1 cellular context compared by ENCODE assay signal in the genomic region with DNA sequence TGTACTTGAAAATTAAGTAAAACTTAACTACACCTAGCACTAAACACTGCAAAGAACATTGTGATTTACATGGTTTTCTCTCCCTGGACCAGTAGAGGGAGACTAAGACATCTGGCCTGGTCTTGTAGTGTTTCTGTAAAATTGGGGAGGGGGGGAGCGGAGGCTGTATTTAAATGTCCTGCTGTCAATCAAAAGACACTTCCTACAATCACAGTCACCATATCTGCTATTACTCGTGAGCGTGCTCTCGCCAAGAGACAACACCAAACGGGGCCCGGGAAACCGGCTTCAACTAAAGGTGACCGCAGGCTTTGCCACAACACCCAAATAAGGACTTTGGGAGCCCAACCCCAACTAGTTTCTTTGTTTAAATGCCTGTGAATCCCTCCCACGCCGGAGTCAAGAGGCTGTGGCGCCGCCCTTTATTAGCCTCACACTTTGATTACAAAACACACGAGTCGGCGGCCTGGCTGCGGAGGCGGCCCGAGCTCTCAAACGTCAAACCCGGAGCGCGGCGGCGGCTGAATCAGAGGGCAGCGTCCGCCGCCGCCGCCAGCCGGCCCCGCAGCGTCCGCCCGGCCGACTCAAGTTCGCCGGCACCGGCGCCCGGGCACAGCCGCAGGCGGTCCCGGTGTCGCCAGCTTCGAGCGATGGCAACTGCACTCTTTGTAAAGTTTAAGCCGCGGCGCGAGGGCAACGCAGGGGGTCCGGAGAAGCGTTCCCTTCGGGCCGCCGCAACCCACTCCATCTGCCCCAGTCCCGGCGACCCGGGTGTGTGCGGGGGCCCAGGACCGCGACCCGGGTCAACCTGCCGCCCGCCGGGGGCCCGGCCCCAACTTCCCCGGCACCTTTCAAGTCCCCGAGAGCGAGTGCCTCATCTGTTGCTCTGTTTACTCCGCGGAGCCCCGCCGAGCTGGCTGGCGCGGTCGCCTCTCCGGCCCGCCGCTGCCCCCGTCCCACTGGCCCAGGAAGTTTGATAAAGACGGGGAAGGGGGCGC.
TF ChIP-seq lines count a peak whose summit lies in the region.

No MANE protein-coding gene starts in this region.

TF ChIP-seq in HepG2, 621 proteins besides CTCF, POLR2A, EP300 and RAD21 (continued from another document and continues in another):
- TF ChIP-seq ZNF354B (CRISPR knock-in tag; IDR thresholded peaks at IDR 0.05) (no peak), LCORL (IDR thresholded peaks at IDR 0.05) (peak; percentile 36; the same call in 1 of the 2 replicates), LCORL (CRISPR knock-in tag; IDR thresholded peaks at IDR 0.05) (peak; percentile 72), ZNF501 (CRISPR knock-in tag; IDR thresholded peaks at IDR 0.05) (peak; percentile 71), ETV5 (CRISPR knock-in tag; IDR thresholded peaks at IDR 0.05; ENCODE audit: borderline replicate concordance) (no peak; the same call in 1 of the 2 replicates), PAX8 (CRISPR knock-in tag; IDR thresholded peaks at IDR 0.05; ENCODE audit: borderline replicate concordance) (no peak), ZC3H4 (CRISPR knock-in tag; IDR thresholded peaks at IDR 0.05; ENCODE audit: borderline replicate concordance) (peak; percentile 58; the same call in 1 of the 2 replicates), MEIS1 (CRISPR knock-in tag; IDR thresholded peaks at IDR 0.05; ENCODE audit: borderline replicate concordance) (peak; percentile 90), SRSF4 (IDR thresholded peaks at IDR 0.05; ENCODE audit: low read depth, low read length, poor library complexity, severe bottlenecking) (no peak), SMAD9 (CRISPR knock-in tag; IDR thresholded peaks at IDR 0.05) (no peak), ZNF317 (CRISPR knock-in tag; IDR thresholded peaks at IDR 0.05) (no peak), XBP1 (CRISPR knock-in tag; IDR thresholded peaks at IDR 0.05) (no peak), MEIS2 (CRISPR knock-in tag; IDR thresholded peaks at IDR 0.05) (peak; percentile 75; the same call in 1 of the 2 replicates), ZNF614 (CRISPR knock-in tag; IDR thresholded peaks at IDR 0.05; ENCODE audit: borderline replicate concordance) (no peak), GTF2F1 (IDR thresholded peaks at IDR 0.05; ENCODE audit: low read length) (no peak), NR2C2 (CRISPR knock-in tag; IDR thresholded peaks at IDR 0.05; ENCODE audit: borderline replicate concordance) (0 out of 2 replicates have a peak, but pooled peaks have one; percentile 25), SAP130 (CRISPR knock-in tag; IDR thresholded peaks at IDR 0.05; ENCODE audit: low read depth) (peak; percentile 85), ZSCAN21 (CRISPR knock-in tag; IDR thresholded peaks at IDR 0.05; ENCODE audit: borderline replicate concordance) (no peak), FOXK1 (CRISPR knock-in tag; IDR thresholded peaks at IDR 0.05; ENCODE audit: borderline replicate concordance, low read depth) (peak; percentile 75; the same call in 1 of the 2 replicates), ZFAT (CRISPR knock-in tag; conservative IDR thresholded peaks at IDR 0.05) (no peak), ZFX (CRISPR knock-in tag; IDR thresholded peaks at IDR 0.05; ENCODE audit: low read depth) (peak; percentile 71; the same call in 1 of the 2 replicates), NCOR1 (IDR thresholded peaks at IDR 0.05; ENCODE audit: borderline replicate concordance, low read length) (peak; percentile 62; the same call in 1 of the 2 replicates), SYNCRIP (IDR thresholded peaks at IDR 0.05; ENCODE audit: insufficient read depth, low read depth, low read length) (no peak), ESRRA (CRISPR knock-in tag; IDR thresholded peaks at IDR 0.05; ENCODE audit: low read depth) (0 out of 2 replicates have a peak, but pooled peaks have one; percentile 40), JDP2 (CRISPR knock-in tag; IDR thresholded peaks at IDR 0.05; ENCODE audit: borderline replicate concordance) (no peak), CEBPG (CRISPR knock-in tag; IDR thresholded peaks at IDR 0.05) (no peak), MXD4 (CRISPR knock-in tag; IDR thresholded peaks at IDR 0.05) (peak; percentile 58; the same call in 1 of the 2 replicates), TAF1 (CRISPR knock-in tag; IDR thresholded peaks at IDR 0.05) (peak; percentile 60; the same call in 1 of the 2 replicates), SCMH1 (CRISPR knock-in tag; IDR thresholded peaks at IDR 0.05; ENCODE audit: borderline replicate concordance) (no peak)
- TF ChIP-seq, protein P1, sequence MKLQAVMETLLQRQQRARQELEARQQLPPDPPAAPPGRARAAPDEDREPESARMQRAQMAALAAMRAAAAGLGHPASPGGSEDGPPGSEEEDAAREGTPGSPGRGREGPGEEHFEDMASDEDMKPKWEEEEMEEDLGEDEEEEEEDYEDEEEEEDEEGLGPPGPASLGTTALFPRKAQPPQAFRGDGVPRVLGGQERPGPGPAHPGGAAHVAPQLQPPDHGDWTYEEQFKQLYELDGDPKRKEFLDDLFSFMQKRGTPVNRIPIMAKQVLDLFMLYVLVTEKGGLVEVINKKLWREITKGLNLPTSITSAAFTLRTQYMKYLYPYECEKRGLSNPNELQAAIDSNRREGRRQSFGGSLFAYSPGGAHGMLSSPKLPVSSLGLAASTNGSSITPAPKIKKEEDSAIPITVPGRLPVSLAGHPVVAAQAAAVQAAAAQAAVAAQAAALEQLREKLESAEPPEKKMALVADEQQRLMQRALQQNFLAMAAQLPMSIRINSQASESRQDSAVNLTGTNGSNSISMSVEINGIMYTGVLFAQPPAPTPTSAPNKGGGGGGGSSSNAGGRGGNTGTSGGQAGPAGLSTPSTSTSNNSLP (IDR thresholded peaks at IDR 0.05; ENCODE audit: low read depth, low read length): peak; percentile 78
- TF ChIP-seq, protein P2, sequence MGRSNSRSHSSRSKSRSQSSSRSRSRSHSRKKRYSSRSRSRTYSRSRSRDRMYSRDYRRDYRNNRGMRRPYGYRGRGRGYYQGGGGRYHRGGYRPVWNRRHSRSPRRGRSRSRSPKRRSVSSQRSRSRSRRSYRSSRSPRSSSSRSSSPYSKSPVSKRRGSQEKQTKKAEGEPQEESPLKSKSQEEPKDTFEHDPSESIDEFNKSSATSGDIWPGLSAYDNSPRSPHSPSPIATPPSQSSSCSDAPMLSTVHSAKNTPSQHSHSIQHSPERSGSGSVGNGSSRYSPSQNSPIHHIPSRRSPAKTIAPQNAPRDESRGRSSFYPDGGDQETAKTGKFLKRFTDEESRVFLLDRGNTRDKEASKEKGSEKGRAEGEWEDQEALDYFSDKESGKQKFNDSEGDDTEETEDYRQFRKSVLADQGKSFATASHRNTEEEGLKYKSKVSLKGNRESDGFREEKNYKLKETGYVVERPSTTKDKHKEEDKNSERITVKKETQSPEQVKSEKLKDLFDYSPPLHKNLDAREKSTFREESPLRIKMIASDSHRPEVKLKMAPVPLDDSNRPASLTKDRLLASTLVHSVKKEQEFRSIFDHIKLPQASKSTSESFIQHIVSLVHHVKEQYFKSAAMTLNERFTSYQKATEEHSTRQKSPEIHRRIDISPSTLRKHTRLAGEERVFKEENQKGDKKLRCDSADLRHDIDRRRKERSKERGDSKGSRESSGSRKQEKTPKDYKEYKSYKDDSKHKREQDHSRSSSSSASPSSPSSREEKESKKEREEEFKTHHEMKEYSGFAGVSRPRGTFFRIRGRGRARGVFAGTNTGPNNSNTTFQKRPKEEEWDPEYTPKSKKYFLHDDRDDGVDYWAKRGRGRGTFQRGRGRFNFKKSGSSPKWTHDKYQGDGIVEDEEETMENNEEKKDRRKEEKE (IDR thresholded peaks at IDR 0.05): no peak
- TF ChIP-seq, protein P3, sequence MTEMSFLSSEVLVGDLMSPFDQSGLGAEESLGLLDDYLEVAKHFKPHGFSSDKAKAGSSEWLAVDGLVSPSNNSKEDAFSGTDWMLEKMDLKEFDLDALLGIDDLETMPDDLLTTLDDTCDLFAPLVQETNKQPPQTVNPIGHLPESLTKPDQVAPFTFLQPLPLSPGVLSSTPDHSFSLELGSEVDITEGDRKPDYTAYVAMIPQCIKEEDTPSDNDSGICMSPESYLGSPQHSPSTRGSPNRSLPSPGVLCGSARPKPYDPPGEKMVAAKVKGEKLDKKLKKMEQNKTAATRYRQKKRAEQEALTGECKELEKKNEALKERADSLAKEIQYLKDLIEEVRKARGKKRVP (CRISPR knock-in tag; IDR thresholded peaks at IDR 0.05): peak in 1 of 2 experiments; percentile 56; a peak in 1 of 4 replicates
- TF ChIP-seq, protein P4, sequence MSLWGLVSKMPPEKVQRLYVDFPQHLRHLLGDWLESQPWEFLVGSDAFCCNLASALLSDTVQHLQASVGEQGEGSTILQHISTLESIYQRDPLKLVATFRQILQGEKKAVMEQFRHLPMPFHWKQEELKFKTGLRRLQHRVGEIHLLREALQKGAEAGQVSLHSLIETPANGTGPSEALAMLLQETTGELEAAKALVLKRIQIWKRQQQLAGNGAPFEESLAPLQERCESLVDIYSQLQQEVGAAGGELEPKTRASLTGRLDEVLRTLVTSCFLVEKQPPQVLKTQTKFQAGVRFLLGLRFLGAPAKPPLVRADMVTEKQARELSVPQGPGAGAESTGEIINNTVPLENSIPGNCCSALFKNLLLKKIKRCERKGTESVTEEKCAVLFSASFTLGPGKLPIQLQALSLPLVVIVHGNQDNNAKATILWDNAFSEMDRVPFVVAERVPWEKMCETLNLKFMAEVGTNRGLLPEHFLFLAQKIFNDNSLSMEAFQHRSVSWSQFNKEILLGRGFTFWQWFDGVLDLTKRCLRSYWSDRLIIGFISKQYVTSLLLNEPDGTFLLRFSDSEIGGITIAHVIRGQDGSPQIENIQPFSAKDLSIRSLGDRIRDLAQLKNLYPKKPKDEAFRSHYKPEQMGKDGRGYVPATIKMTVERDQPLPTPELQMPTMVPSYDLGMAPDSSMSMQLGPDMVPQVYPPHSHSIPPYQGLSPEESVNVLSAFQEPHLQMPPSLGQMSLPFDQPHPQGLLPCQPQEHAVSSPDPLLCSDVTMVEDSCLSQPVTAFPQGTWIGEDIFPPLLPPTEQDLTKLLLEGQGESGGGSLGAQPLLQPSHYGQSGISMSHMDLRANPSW (CRISPR knock-in tag; IDR thresholded peaks at IDR 0.05; ENCODE audit: borderline replicate concordance): no peak
- TF ChIP-seq, protein P5, sequence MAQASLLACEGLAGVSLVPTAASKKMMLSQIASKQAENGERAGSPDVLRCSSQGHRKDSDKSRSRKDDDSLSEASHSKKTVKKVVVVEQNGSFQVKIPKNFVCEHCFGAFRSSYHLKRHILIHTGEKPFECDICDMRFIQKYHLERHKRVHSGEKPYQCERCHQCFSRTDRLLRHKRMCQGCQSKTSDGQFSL (CRISPR knock-in tag; IDR thresholded peaks at IDR 0.05): peak; percentile 71
- TF ChIP-seq, protein P6, sequence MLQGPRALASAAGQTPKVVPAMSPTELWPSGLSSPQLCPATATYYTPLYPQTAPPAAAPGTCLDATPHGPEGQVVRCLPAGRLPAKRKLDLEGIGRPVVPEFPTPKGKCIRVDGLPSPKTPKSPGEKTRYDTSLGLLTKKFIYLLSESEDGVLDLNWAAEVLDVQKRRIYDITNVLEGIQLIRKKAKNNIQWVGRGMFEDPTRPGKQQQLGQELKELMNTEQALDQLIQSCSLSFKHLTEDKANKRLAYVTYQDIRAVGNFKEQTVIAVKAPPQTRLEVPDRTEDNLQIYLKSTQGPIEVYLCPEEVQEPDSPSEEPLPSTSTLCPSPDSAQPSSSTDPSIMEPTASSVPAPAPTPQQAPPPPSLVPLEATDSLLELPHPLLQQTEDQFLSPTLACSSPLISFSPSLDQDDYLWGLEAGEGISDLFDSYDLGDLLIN (CRISPR knock-in tag; IDR thresholded peaks at IDR 0.05; ENCODE audit: borderline replicate concordance): no peak
- TF ChIP-seq, protein P7, sequence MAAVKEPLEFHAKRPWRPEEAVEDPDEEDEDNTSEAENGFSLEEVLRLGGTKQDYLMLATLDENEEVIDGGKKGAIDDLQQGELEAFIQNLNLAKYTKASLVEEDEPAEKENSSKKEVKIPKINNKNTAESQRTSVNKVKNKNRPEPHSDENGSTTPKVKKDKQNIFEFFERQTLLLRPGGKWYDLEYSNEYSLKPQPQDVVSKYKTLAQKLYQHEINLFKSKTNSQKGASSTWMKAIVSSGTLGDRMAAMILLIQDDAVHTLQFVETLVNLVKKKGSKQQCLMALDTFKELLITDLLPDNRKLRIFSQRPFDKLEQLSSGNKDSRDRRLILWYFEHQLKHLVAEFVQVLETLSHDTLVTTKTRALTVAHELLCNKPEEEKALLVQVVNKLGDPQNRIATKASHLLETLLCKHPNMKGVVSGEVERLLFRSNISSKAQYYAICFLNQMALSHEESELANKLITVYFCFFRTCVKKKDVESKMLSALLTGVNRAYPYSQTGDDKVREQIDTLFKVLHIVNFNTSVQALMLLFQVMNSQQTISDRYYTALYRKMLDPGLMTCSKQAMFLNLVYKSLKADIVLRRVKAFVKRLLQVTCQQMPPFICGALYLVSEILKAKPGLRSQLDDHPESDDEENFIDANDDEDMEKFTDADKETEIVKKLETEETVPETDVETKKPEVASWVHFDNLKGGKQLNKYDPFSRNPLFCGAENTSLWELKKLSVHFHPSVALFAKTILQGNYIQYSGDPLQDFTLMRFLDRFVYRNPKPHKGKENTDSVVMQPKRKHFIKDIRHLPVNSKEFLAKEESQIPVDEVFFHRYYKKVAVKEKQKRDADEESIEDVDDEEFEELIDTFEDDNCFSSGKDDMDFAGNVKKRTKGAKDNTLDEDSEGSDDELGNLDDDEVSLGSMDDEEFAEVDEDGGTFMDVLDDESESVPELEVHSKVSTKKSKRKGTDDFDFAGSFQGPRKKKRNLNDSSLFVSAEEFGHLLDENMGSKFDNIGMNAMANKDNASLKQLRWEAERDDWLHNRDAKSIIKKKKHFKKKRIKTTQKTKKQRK (IDR thresholded peaks at IDR 0.05; ENCODE audit: low read length): no peak
- TF ChIP-seq, protein P8, sequence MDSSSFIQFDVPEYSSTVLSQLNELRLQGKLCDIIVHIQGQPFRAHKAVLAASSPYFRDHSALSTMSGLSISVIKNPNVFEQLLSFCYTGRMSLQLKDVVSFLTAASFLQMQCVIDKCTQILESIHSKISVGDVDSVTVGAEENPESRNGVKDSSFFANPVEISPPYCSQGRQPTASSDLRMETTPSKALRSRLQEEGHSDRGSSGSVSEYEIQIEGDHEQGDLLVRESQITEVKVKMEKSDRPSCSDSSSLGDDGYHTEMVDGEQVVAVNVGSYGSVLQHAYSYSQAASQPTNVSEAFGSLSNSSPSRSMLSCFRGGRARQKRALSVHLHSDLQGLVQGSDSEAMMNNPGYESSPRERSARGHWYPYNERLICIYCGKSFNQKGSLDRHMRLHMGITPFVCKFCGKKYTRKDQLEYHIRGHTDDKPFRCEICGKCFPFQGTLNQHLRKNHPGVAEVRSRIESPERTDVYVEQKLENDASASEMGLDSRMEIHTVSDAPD (CRISPR knock-in tag; IDR thresholded peaks at IDR 0.05): peak; percentile 52; the same call in 1 of the 2 replicates
- TF ChIP-seq, protein P9, sequence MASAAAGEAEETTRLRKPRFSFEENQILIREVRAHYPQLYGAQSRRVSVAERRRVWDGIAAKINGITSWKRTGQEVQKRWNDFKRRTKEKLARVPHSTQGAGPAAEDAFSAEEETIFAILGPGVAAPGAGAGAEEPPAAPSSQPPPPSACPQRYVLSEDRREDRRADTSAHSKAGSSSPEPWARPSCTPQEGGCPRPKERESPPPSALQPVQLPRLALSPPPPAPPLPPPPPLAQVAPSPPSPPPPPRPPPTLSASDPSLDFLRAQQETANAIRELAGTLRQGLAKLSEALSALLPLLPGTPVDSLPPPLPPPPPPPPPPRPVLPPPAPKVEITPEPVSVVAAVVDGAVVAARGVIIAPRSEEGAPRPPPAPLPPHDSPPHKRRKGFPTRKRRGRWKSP (CRISPR knock-in tag; IDR thresholded peaks at IDR 0.05): peak; percentile 74; the same call in 1 of the 2 replicates
- TF ChIP-seq, protein P10, sequence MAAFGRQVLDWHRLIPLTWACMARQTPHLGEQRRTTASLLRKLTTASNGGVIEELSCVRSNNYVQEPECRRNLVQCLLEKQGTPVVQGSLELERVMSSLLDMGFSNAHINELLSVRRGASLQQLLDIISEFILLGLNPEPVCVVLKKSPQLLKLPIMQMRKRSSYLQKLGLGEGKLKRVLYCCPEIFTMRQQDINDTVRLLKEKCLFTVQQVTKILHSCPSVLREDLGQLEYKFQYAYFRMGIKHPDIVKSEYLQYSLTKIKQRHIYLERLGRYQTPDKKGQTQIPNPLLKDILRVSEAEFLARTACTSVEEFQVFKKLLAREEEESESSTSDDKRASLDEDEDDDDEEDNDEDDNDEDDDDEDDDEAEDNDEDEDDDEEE (CRISPR knock-in tag; IDR thresholded peaks at IDR 0.05): peak; percentile 69; the same call in 1 of the 2 replicates
